ENCODE assay signal across 8 cellular contexts in the genomic region with DNA sequence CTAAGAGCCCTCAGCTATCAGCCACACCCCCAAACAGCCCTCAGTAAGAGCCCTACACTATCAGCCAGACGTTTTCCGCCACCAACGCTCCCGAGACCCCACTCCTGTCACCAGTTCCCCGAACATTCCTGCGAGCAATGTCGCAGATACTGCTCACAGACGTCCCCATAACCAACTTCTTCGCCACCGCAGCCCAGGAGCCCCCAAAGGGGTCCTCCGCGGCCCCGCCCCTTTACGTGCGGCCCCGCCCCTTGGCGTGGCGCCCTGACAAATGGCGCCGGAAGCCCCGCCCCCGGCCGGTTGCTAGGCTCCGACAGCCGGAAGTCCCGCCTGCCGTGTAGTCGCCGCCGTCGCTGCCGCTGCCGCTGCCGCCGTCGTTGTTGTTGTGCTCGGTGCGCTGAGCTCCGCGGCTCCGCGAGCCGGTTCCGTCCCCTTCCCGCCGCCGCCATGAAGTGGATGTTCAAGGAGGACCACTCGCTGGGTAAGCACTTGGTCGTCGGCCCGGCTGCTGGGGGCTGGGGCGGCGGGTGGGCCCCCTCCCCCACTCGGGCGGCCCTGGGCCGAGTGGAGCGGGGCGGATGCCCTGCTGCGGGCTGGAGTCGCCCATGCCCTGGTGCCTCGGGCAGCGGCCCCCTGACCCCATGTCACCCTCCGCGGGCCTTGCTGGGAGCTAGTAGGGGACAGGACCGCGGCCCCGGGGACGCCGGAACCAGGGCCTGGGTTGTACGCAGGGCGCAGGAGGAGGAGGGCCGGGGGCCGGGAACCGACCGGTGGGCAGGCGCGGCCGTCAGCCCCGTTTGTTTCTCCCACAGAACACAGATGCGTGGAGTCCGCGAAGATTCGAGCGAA. TPM values are rescaled to one million over a fixed set of nuclear protein-coding genes. Genes with fewer than 3 reads are reported as not detected.
DNase-seq lines count a peak whose midpoint lies in the region; ATAC-seq, FAIRE-seq and TF ChIP-seq lines count a peak whose summit lies in the region.

Gene GABARAPL2 (plus strand): TSS at position 340 of the 849 bp plus-strand sequence. CDS start 108 bp downstream, at position 448.

- peak within 1 kb of the TSS; percentile 89 to 95 for H3K27ac Mint-ChIP-seq in T-cell

- H3K9me3 ChIP-seq in adipocyte (ENCODE audit: control insufficient read depth, low read length) (no peaks in the 10 kb centered on the region), cardiac muscle cell (ENCODE audit: low read depth) (no peaks in the 10 kb centered on the region), tibial nerve (no peaks in the 10 kb centered on the region)

- TF ChIP-seq POLR2A in GM12891 (IDR thresholded peaks at IDR 0.05; ENCODE audit: low read depth, low read length) (no peak), tibial nerve (IDR thresholded peaks at IDR 0.05) (peak; percentile 53 to 86)

- 0 to 2% methylated on average over 41 to 50 of the region's 84 CpGs for WGBS in tibial nerve, 2 donors

- peaks cover 13% of the 10 kb centered on the region for H3K36me3 Mint-ChIP-seq in T-cell

- POLR2A ChIA-PET in T-cell (lab: Charles Lee) = interaction anchor here in 1 of 2 donors (0.7 to 3.2 kb wide), 5 partner anchors 10 to 81 kb away, joined by 3 to 14 read pairs (median 10); partner anchors contain the start of genes ADAT1, KARS1, TERF2IP and TMEM231

- peak; percentile 82 for DNase-seq in GM12891 (ENCODE audit: insufficient read length, low spot score)
- DNase-seq in NCI-H1105 treated with DMSO at 0.1 percent for 48 hours (lab: John Stamatoyannopoulos, UW) = peak; percentile 66
- DNase-seq in T-cell = peak; percentile 67 to 93 (median 86)
- peak; percentile 93 for DNase-seq in adipocyte (ENCODE audit: low read depth)
- DNase-seq in cardiac muscle cell (ENCODE audit: low read depth in 1 of 2, low spot score in 1 of 2) = peak; percentile 80 to 96
- DNase-seq in pons (ENCODE audit: low spot score) = peak; percentile 82
- peak; percentile 64 to 71 for DNase-seq in tibial nerve (ENCODE audit: low spot score in 2 of 2)

- CTCF ChIA-PET in T-cell (lab: Charles Lee) = interaction anchor here (1.1 to 3.5 kb wide), 8 partner anchors 10 to 198 kb away, joined by 3 to 24 read pairs (median 10); partner anchors contain the start of genes TMEM231 (in 2 of the 2) and ADAT1 (in 1 of the 2)

- peaks cover 9 to 10% of the 10 kb centered on the region in 2 donors for H3K27me3 Mint-ChIP-seq in T-cell

- ATAC-seq in HG02678 (IDR thresholded peaks at IDR 0.05; ENCODE audit: unreplicated experiment) (peak; percentile 72), T-cell (replicated peaks in 1 of 4) (peak; percentile 79 to 88 (median 86))

- peak; percentile 68 to 95 for TF ChIP-seq EP300 in tibial nerve (IDR thresholded peaks at IDR 0.05)

- H3K4me3 ChIP-seq in adipocyte (ENCODE audit: low read length) = peak within 1 kb of the TSS; percentile 98
- peak within 1 kb of the TSS; percentile 86 for H3K4me3 ChIP-seq in cardiac muscle cell
- H3K4me3 ChIP-seq in tibial nerve = peak within 1 kb of the TSS; percentile 85 to 90 (median 88)

- peak; percentile 93 for FAIRE-seq in GM12891 (lab: Jason Lieb, UNC)

- peak within 1 kb of the TSS; percentile 94 for H3K9ac ChIP-seq in adipocyte (ENCODE audit: low read length)

- H3K4me1 Mint-ChIP-seq in T-cell = peaks cover 38 to 50% (median 48%) of the 10 kb centered on the region in 3 donors

- H3K36me3 ChIP-seq in adipocyte (ENCODE audit: control insufficient read depth, insufficient read depth, low read length, severe bottlenecking) = peaks cover 36% of the 10 kb centered on the region
- peaks cover 32% of the 10 kb centered on the region for H3K36me3 ChIP-seq in cardiac muscle cell
- peaks cover 0 to 33% (median 0%) of the 10 kb centered on the region in 3 donors for H3K36me3 ChIP-seq in tibial nerve

- peaks cover 5% of the 10 kb centered on the region for H3K27me3 ChIP-seq in adipocyte (replicated peaks; ENCODE audit: control insufficient read depth, insufficient read depth, low read length)
- no peaks in the 10 kb centered on the region for H3K27me3 ChIP-seq in cardiac muscle cell
- H3K27me3 ChIP-seq in tibial nerve = no peaks in the 10 kb centered on the region

- H3K4me3 Mint-ChIP-seq in T-cell = peak within 1 kb of the TSS; percentile 89 to 100 (median 99)

- TF ChIP-seq CTCF in cardiac muscle cell (IDR thresholded peaks at IDR 0.05; ENCODE audit: low read depth, low read length) (no peak), tibial nerve (IDR thresholded peaks at IDR 0.05) (peak in 1 of 5 experiments; percentile 7)

- H3K9me3 Mint-ChIP-seq in T-cell = no peaks in the 10 kb centered on the region

- H3K27ac ChIP-seq in cardiac muscle cell (peak within 1 kb of the TSS; percentile 89), tibial nerve (peak within 1 kb of the TSS; percentile 61 to 90 (median 76))

- H3K4me1 ChIP-seq in adipocyte (ENCODE audit: control insufficient read depth, insufficient read depth, low read length) (peaks cover 14% of the 10 kb centered on the region), cardiac muscle cell (ENCODE audit: low read depth) (no peaks in the 10 kb centered on the region), tibial nerve (peaks cover 0 to 55% (median 11%) of the 10 kb centered on the region in 4 donors)

TF ChIP-seq in GM12891, 5 proteins besides CTCF, POLR2A, EP300 and RAD21:
- TF ChIP-seq POU2F2 (IDR thresholded peaks at IDR 0.05; ENCODE audit: low read depth, low read length) = 0 out of 2 replicates have a peak, but pooled peaks have one; percentile 9
- no peak for TF ChIP-seq POLR2AphosphoS5 (IDR thresholded peaks at IDR 0.05; ENCODE audit: low read depth, low read length)
- TF ChIP-seq SPI1 (IDR thresholded peaks at IDR 0.05; ENCODE audit: low read depth, low read length) = 0 out of 2 replicates have a peak, but pooled peaks have one; percentile 37

RNA-seq across cellular contexts. Expression of gene GABARAPL2, which starts in this region (rescaled TPM):
- 93.0 TPM for polyA plus RNA-seq in GM12891 (2012; ENCODE audit: low read depth, missing spikeins)
- 10 to 100 TPM; 70.9 to 78.6 (median 76.4) TPM for total RNA-seq in T-cell
- 125 and 139 TPM in 2 replicates for total RNA-seq in cardiac muscle cell
- 426 and 456 TPM in 2 replicates for polyA plus RNA-seq in cardiac muscle cell
- 100 to 1,000 TPM in 2 of 4 donors, 10 to 100 TPM in 2; 93.1 to 135 (median 104) TPM for total RNA-seq in tibial nerve

Comparison
In these comparisons a context has a peak if more than half of its experiments do, and no peak if none do; other contexts are left out.
1. Peak in every context shown above with its lines: DNase-seq, ATAC-seq, H3K4me3 ChIP-seq and H3K27ac ChIP-seq.